In genomic region chr3:118527527-118528044, GRCh38 we compare ENCODE assay signal across 21 cellular contexts.
DNase-seq lines count a peak whose midpoint lies in the region; ATAC-seq and TF ChIP-seq lines count a peak whose summit lies in the region.
"Had no signal": no experiment of that assay in that cellular context is flagged by ENCODE, and none has a peak within 500 bp of the region (broad histone marks: within the 10 kb centered on the region; RNA-seq: fewer than 3 reads in every experiment).

No MANE protein-coding gene starts in this region.

- DNase-seq in neural crest cell (ENCODE audit: low read depth, low spot score) = no peak
- DNase-seq in NCI-H2107 (lab: John Stamatoyannopoulos, UW) = no peak
- DNase-seq in posterior cingulate gyrus = no peak
- no peak for DNase-seq in iPS-NIHi11 (ENCODE audit: low spot score)
- DNase-seq: activated CD4-positive, alpha-beta memory T cell treated with anti-CD3 and anti-CD28 coated beads for 36 hours; activated naive CD4-positive, alpha-beta T cell; activated T-cell treated with anti-CD3 and anti-CD28 coated beads for 4 hours; COR-L47; dermis blood vessel endothelial cell; EL; GOT3; stimulated activated CD4-positive, alpha-beta T cell treated with anti-CD3 and anti-CD28 coated beads, Interleukin-1b, Interleukin-23, amount 100 ng/mL, for 48 hours; stimulated activated naive CD8-positive, alpha-beta T cell treated with anti-CD3 and anti-CD28 coated beads, Interleukin-15, Interleukin-2, amounts not matched to agents 100 U/mL and 50 U/mL, for 24 hours; trophoblast cell had no signal

- no peaks in the 10 kb centered on the region for H3K27me3 Mint-ChIP-seq in neural crest cell (ENCODE audit: low read depth)
- H3K27me3 Mint-ChIP-seq: activated CD4-positive, alpha-beta memory T cell treated with anti-CD3 and anti-CD28 coated beads for 36 hours had no signal

- no peak for TF ChIP-seq CTCF in neural crest cell (conservative IDR thresholded peaks at IDR 0.05)

- H3K36me3 Mint-ChIP-seq in neural crest cell (ENCODE audit: low read depth) = no peaks in the 10 kb centered on the region
- H3K36me3 Mint-ChIP-seq: activated CD4-positive, alpha-beta memory T cell treated with anti-CD3 and anti-CD28 coated beads for 36 hours had no signal

- peak; percentile 27 for ATAC-seq in GM18870 (IDR thresholded peaks at IDR 0.05; ENCODE audit: unreplicated experiment)
- ATAC-seq in GM21786 (IDR thresholded peaks at IDR 0.05; ENCODE audit: unreplicated experiment) = peak; percentile 41
- peak; percentile 44 for ATAC-seq in HG03432 (IDR thresholded peaks at IDR 0.05; ENCODE audit: unreplicated experiment)
- ATAC-seq: foreskin keratinocyte; Panc1; stimulated activated naive CD8-positive, alpha-beta T cell treated with anti-CD3 and anti-CD28 coated beads, Interleukin-15, Interleukin-2, amounts not matched to agents 100 U/mL and 50 U/mL, for 24 hours; WTC11 had no signal

- H3K27ac Mint-ChIP-seq in neural crest cell (ENCODE audit: unreplicated experiment) = peak overlapping the region; percentile 16
- H3K27ac Mint-ChIP-seq: activated CD4-positive, alpha-beta memory T cell treated with anti-CD3 and anti-CD28 coated beads for 36 hours; T-helper 2 cell treated with Interferon-gamma antibody and Interleukin-4, amounts not matched to agents 5 μg/mL and 100 μg/mL, for 36 hours; WTC11 had no signal

- H3K4me1 Mint-ChIP-seq in neural crest cell = peaks cover 25% of the 10 kb centered on the region

- H3K9me3 Mint-ChIP-seq in neural crest cell = peaks cover 5% of the 10 kb centered on the region

- intact Hi-C loops in posterior cingulate gyrus (cut with DNase I) = no loop called here

- no peak overlapping the region for H3K4me3 Mint-ChIP-seq in neural crest cell
- H3K4me3 Mint-ChIP-seq: activated CD4-positive, alpha-beta memory T cell treated with anti-CD3 and anti-CD28 coated beads for 36 hours; T-helper 2 cell treated with Interferon-gamma antibody and Interleukin-4, amounts not matched to agents 5 μg/mL and 100 μg/mL, for 36 hours; WTC11 had no signal
